8 cellular contexts compared by ENCODE assay signal in genomic region chr6:166989427-166990034, GRCh38. TPM values are rescaled to one million over a fixed set of nuclear protein-coding genes. Genes with fewer than 3 reads are reported as not detected.
DNase-seq lines count a peak whose midpoint lies in the region; ATAC-seq, FAIRE-seq and TF ChIP-seq lines count a peak whose summit lies in the region.

No MANE protein-coding gene starts in this region.

- no peaks in the 10 kb centered on the region for H3K36me3 ChIP-seq in keratinocyte (ENCODE audit: control insufficient read depth in 2 of 2, extremely low read depth in 1 of 2, insufficient read depth in 2 of 2, low read length in 2 of 2)

- H3K4me1 Mint-ChIP-seq in HFFc6 (ENCODE audit: low read depth): peaks cover 14% of the 10 kb centered on the region
- H3K4me1 Mint-ChIP-seq in activated naive CD4-positive, alpha-beta T cell treated with anti-CD3 and anti-CD28 coated beads for 36 hours (ENCODE audit: low read depth): peaks cover 19% of the 10 kb centered on the region

- H3K4me3 Mint-ChIP-seq in HFFc6: no peak overlapping the region
- no peak overlapping the region for H3K4me3 Mint-ChIP-seq in activated naive CD4-positive, alpha-beta T cell treated with anti-CD3 and anti-CD28 coated beads for 36 hours

- CTCF ChIA-PET in activated naive CD4-positive, alpha-beta T cell treated with anti-CD3 and anti-CD28 coated beads for 36 hours (lab: Charles Lee): interaction anchor here (0.7 to 3.4 kb wide), 27 partner anchors 11 to 216 kb away, joined by 3 to 26 read pairs (median 5); partner anchors contain the start of genes CEP43 and RNASET2

- no peak overlapping the region for H3K4me2 ChIP-seq in keratinocyte (ENCODE audit: control insufficient read depth, extremely low read depth, insufficient read depth, low read depth, low read length)

- H2AFZ ChIP-seq in keratinocyte (ENCODE audit: control insufficient read depth, low read length): no peak overlapping the region

- no peaks in the 10 kb centered on the region for H3K9me3 ChIP-seq in keratinocyte (ENCODE audit: control insufficient read depth, low read depth, low read length)

- no peaks in the 10 kb centered on the region for H3K27me3 Mint-ChIP-seq in HFFc6 (ENCODE audit: insufficient read depth)
- H3K27me3 Mint-ChIP-seq in activated naive CD4-positive, alpha-beta T cell treated with anti-CD3 and anti-CD28 coated beads for 36 hours (ENCODE audit: low read depth): no peaks in the 10 kb centered on the region

- no peak overlapping the region for H3K27ac Mint-ChIP-seq in HFFc6
- no peak overlapping the region for H3K27ac Mint-ChIP-seq in activated naive CD4-positive, alpha-beta T cell treated with anti-CD3 and anti-CD28 coated beads for 36 hours

- no peaks in the 10 kb centered on the region for H3K9me3 Mint-ChIP-seq in HFFc6
- no peaks in the 10 kb centered on the region for H3K9me3 Mint-ChIP-seq in activated naive CD4-positive, alpha-beta T cell treated with anti-CD3 and anti-CD28 coated beads for 36 hours

- H3K9ac ChIP-seq in keratinocyte (ENCODE audit: control insufficient read depth, extremely low read depth, insufficient read depth, low read length): no peak overlapping the region

- no peaks in the 10 kb centered on the region for H3K27me3 ChIP-seq in keratinocyte (ENCODE audit: control insufficient read depth, extremely low read depth, insufficient read depth, low read length)

- peaks cover 7% of the 10 kb centered on the region for H3K79me2 ChIP-seq in keratinocyte (ENCODE audit: control insufficient read depth, insufficient read depth, low read length)

- no peaks in the 10 kb centered on the region for H3K9me1 ChIP-seq in keratinocyte (ENCODE audit: control insufficient read depth, extremely low read depth, insufficient read depth, low read length)

- H3K4me1 ChIP-seq in keratinocyte (ENCODE audit: control insufficient read depth, extremely low read depth, insufficient read depth, low read length): peaks cover 7% of the 10 kb centered on the region

- H3K27ac ChIP-seq in keratinocyte (ENCODE audit: control insufficient read depth, insufficient read depth, low read length): no peak overlapping the region

- TF ChIP-seq CTCF in HFFc6 (IDR thresholded peaks at IDR 0.05) (peak; percentile 70), keratinocyte (optimal IDR thresholded peaks at IDR 0.05 in 1 of 3, IDR thresholded peaks at IDR 0.05 in 1 of 3, conservative IDR thresholded peaks at IDR 0.05 in 1 of 3; ENCODE audit: extremely low read depth in 1 of 3, insufficient read depth in 2 of 3, low read length in 3 of 3) (peak; percentile 32 to 45 (median 32))

- no peak overlapping the region for H3K4me3 ChIP-seq in keratinocyte (ENCODE audit: control insufficient read depth in 2 of 3, extremely low read depth in 1 of 3, insufficient read depth in 2 of 3, low read depth in 1 of 3, low read length in 3 of 3)

- peaks cover under 1% of the 10 kb centered on the region; the same call in 1 of the 2 replicates for H3K36me3 Mint-ChIP-seq in HFFc6 (ENCODE audit: low read depth)
- H3K36me3 Mint-ChIP-seq in activated naive CD4-positive, alpha-beta T cell treated with anti-CD3 and anti-CD28 coated beads for 36 hours (ENCODE audit: low read depth): peaks cover 2% of the 10 kb centered on the region

- intact Hi-C loops in activated naive CD4-positive, alpha-beta T cell treated with anti-CD3 and anti-CD28 coated beads for 36 hours (cut with micrococcal nuclease): loop anchor here (1.0 to 5.0 kb wide), 4 partner anchors 38 to 214 kb away; no protein-coding TSS in a partner anchor

- H4K20me1 ChIP-seq in keratinocyte (ENCODE audit: control insufficient read depth, extremely low read depth, insufficient read depth, low read length): no peaks in the 10 kb centered on the region

- FAIRE-seq in keratinocyte (lab: Jason Lieb, UNC): no peak

- no peak for ATAC-seq in HG03097 (IDR thresholded peaks at IDR 0.05; ENCODE audit: low FRiP score, unreplicated experiment)

- DNase-seq in SIG-M5 treated with dmso at 0.1 percent for 504 hours (lab: John Stamatoyannopoulos, UW; ENCODE audit: unreplicated experiment): peak; percentile 11
- DNase-seq in SIG-M5 (lab: John Stamatoyannopoulos, UW): no peak
- peak; percentile 9 for DNase-seq in HFFc6
- peak; percentile 48 for DNase-seq in OCI-M1 (lab: John Stamatoyannopoulos, UW)
- DNase-seq in activated naive CD4-positive, alpha-beta T cell treated with anti-CD3 and anti-CD28 coated beads for 36 hours: peak; percentile 61
- DNase-seq in keratinocyte (ENCODE audit: low read depth, low spot score): no peak
- DNase-seq in stimulated activated CD4-positive, alpha-beta T cell treated with anti-CD3 and anti-CD28 coated beads, TNF-alpha, amount 100 ng/mL, for 24 hours (ENCODE audit: low read depth in 3 of 3): peak in 2 of 3 experiments; percentile 18 to 23

- dilution Hi-C loops in keratinocyte (cut with MboI; ENCODE audit: extremely low pct_ligation_motif_present, low sequenced_read_pairs): no loop called here

RNA-seq across cellular contexts. Expression of gene CEP43, which starts 9.7 kb away (rescaled TPM):
- total RNA-seq in HFFc6 (2021; fragmentation: NEBNext Ultra II Directional; extraction: Animal tissue kit (Norgen Biotek cat#: 25700)): 10 to 100 TPM; 16.5 to 24.8 (median 21.0) TPM
- 10 to 100 TPM; 19.6 to 20.3 TPM for total RNA-seq in activated naive CD4-positive, alpha-beta T cell treated with anti-CD3 and anti-CD28 coated beads for 36 hours
- polyA plus RNA-seq in keratinocyte: 9.6 to 18.4 TPM (median 11.5 TPM) in 3 replicates
- polyA plus RNA-seq in keratinocyte (2011; ENCODE audit: low read depth): 14.1 TPM
- polyA plus RNA-seq in keratinocyte (2011; cell fraction: cytosol; rRNA removed): 8.4 and 14.1 TPM in 2 replicates
- 22.0 and 26.3 TPM in 2 replicates for polyA plus RNA-seq in keratinocyte (2011; cell fraction: nucleus; rRNA removed)
- 7.3 and 7.9 TPM in 2 replicates for polyA plus RNA-seq in keratinocyte (2012; ENCODE audit: low replicate concordance)
- polyA minus RNA-seq in keratinocyte: 2.5 to 13.9 TPM (median 5.8 TPM) in 3 replicates
- polyA minus RNA-seq in keratinocyte (2011; cell fraction: cytosol; rRNA and poly(A)+ RNA removed): 4.0 TPM
- 3.1 and 7.8 TPM in 2 replicates for polyA minus RNA-seq in keratinocyte (2011; cell fraction: nucleus; rRNA and poly(A)+ RNA removed)

RNA-seq across cellular contexts. Expression of gene RNASET2, which starts 33.2 kb away (rescaled TPM):
- 10 to 100 TPM; 15.1 to 28.9 (median 16.5) TPM for total RNA-seq in HFFc6 (2021; fragmentation: NEBNext Ultra II Directional; extraction: Animal tissue kit (Norgen Biotek cat#: 25700))
- 10 to 100 TPM; 74.1 to 75.6 TPM for total RNA-seq in activated naive CD4-positive, alpha-beta T cell treated with anti-CD3 and anti-CD28 coated beads for 36 hours
- 15.4 to 21.5 TPM (median 20.3 TPM) in 3 replicates for polyA plus RNA-seq in keratinocyte
- polyA plus RNA-seq in keratinocyte (2011; ENCODE audit: low read depth): 6.2 TPM
- 13.7 and 16.8 TPM in 2 replicates for polyA plus RNA-seq in keratinocyte (2011; cell fraction: cytosol; rRNA removed)
- 20.3 and 20.4 TPM in 2 replicates for polyA plus RNA-seq in keratinocyte (2011; cell fraction: nucleus; rRNA removed)
- polyA plus RNA-seq in keratinocyte (2012; ENCODE audit: low replicate concordance): 6.8 and 14.5 TPM in 2 replicates
- 7.2 to 10.9 TPM (median 7.5 TPM) in 3 replicates for polyA minus RNA-seq in keratinocyte
- polyA minus RNA-seq in keratinocyte (2011; cell fraction: cytosol; rRNA and poly(A)+ RNA removed): 18.4 TPM
- polyA minus RNA-seq in keratinocyte (2011; cell fraction: nucleus; rRNA and poly(A)+ RNA removed): 6.3 and 8.3 TPM in 2 replicates

Comparison
In these comparisons a context has a peak if more than half of its experiments do, and no peak if none do; other contexts are left out.
1. DNase-seq: peak in SIG-M5 treated with dmso at 0.1 percent for 504 hours (single experiment), HFFc6 (single experiment), OCI-M1 (single experiment), activated naive CD4-positive, alpha-beta T cell treated with anti-CD3 and anti-CD28 coated beads for 36 hours (single experiment) and stimulated activated CD4-positive, alpha-beta T cell treated with anti-CD3 and anti-CD28 coated beads, TNF-alpha, amount 100 ng/mL, for 24 hours (2 of 3); none in SIG-M5 (single experiment) and keratinocyte (single experiment).